8 cellular contexts compared by ENCODE assay signal in the genomic region with DNA sequence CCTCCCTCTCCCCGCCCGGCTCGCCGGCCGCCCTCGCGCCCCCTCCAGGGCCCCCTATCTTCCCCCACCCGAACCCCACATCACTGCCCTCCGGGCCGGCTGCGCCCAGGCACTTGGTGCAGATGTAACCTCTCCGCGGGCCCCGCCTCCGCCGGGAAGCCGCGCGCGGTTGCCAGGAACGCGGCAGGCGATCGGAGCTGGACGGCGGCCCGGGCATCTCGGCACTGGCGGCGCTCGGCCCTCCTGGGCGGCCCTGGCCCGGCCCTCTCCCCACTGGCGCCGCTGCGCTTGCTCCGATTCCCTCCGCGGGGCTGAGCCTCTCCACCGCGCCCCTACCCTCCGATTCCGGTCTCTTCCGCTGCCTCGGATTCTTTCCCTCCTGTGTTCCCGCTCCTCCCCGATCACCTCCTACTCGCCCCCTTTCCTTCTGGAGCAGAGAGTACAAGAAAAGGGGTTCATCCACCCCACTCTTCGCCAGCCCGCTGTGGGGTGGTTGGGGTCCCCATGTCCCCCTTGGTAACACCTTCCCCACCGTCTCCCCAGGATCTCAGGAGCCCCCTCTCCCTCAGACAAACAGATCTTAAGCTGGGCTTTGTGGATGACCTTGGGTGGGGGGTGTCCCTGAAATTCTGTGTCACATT.
DNase-seq lines count a peak whose midpoint lies in the region; ATAC-seq and TF ChIP-seq lines count a peak whose summit lies in the region.

No MANE protein-coding gene starts in this region.

- H3K79me2 ChIP-seq in HCT116 (ENCODE audit: insufficient read depth, low read length), result no peaks in the 10 kb centered on the region
- H3K79me2 ChIP-seq in fibroblast of lung (ENCODE audit: control insufficient read depth, insufficient read depth, low read length), result no peaks in the 10 kb centered on the region

- TF ChIP-seq POLR2A in HCT116 (IDR thresholded peaks at IDR 0.05; ENCODE audit: borderline replicate concordance, extremely low read depth, insufficient read depth, insufficient read length) (no peak), upper lobe of left lung (IDR thresholded peaks at IDR 0.05) (no peak)

- TF ChIP-seq CTCF in HCT116 (IDR thresholded peaks at IDR 0.05 in 2 of 3, conservative IDR thresholded peaks at IDR 0.05 in 1 of 3; ENCODE audit: borderline replicate concordance in 1 of 3, insufficient read depth in 1 of 3, low read depth in 2 of 3, low read length in 2 of 3) (no peak), fibroblast of lung (conservative IDR thresholded peaks at IDR 0.05 in 1 of 2, IDR thresholded peaks at IDR 0.05 in 1 of 2; ENCODE audit: low read depth in 1 of 2, low read length in 2 of 2) (no peak), upper lobe of left lung (IDR thresholded peaks at IDR 0.05) (no peak)

- H3K9me3 ChIP-seq in HCT116 (ENCODE audit: control insufficient read depth in 1 of 2, insufficient read depth in 1 of 2, low read depth in 1 of 2, low read length in 2 of 2) (no peaks in the 10 kb centered on the region), fibroblast of lung (ENCODE audit: control insufficient read depth, insufficient read depth, low read depth, low read length) (no peaks in the 10 kb centered on the region), muscle layer of colon (ENCODE audit: low read length) (no peaks in the 10 kb centered on the region), upper lobe of left lung (no peaks in the 10 kb centered on the region)

- H3K4me3 Mint-ChIP-seq in activated CD8-positive, alpha-beta T cell treated with anti-CD3 and anti-CD28 coated beads, Interleukin-2, amount 10 ng/mL, durations not matched to agents 7 days and 5 days, result peak overlapping the region; percentile 57

- no peak overlapping the region for H2AFZ ChIP-seq in HCT116 (ENCODE audit: low read depth, low read length, poor library complexity, severe bottlenecking)
- peak overlapping the region; percentile 48 for H2AFZ ChIP-seq in fibroblast of lung (ENCODE audit: low read length)

- POLR2A ChIA-PET in HCT116 (lab: Charles Lee), result interaction anchor here (0.8 to 2.2 kb wide), 3 partner anchors 36 to 59 kb away, joined by 3 to 6 read pairs (median 4); no protein-coding TSS in a partner anchor
- POLR2A ChIA-PET in activated CD8-positive, alpha-beta T cell treated with anti-CD3 and anti-CD28 coated beads, Interleukin-2, amount 10 ng/mL, durations not matched to agents 7 days and 5 days (lab: Charles Lee), result no interaction called here

- peak in 2 of 4 donors; percentile 43 to 46 for TF ChIP-seq EP300 in upper lobe of left lung (IDR thresholded peaks at IDR 0.05)

- RAD21 ChIA-PET in HCT116 (lab: Charles Lee; ENCODE audit: low non-redundant PET in 1 of 2, low total read pairs in 2 of 2, uncharacterized antibody in 2 of 2, unreplicated experiment in 2 of 2), result interaction anchor here (0.6 to 1.7 kb wide), 3 partner anchors 54 to 86 kb away, joined by 3 to 6 read pairs (median 3); no protein-coding TSS in a partner anchor

- H3K27ac ChIP-seq in HCT116 (ENCODE audit: low read depth, low read length) (peak overlapping the region; percentile 97), fibroblast of lung (ENCODE audit: insufficient read depth, low read length) (peak overlapping the region; percentile 70), muscle layer of colon (ENCODE audit: low read depth, low read length) (peak overlapping the region; percentile 90), upper lobe of left lung (peak overlapping the region; percentile 63 to 80 (median 78))

- H3K36me3 ChIP-seq in HCT116 (ENCODE audit: control insufficient read depth in 1 of 2, insufficient read depth in 2 of 2, low read length in 2 of 2), result no peaks in the 10 kb centered on the region
- H3K36me3 ChIP-seq in fibroblast of lung (ENCODE audit: control insufficient read depth, insufficient read depth, low read length), result no peaks in the 10 kb centered on the region
- H3K36me3 ChIP-seq in muscle layer of colon (ENCODE audit: insufficient read depth, low read length), result no peaks in the 10 kb centered on the region
- no peaks in the 10 kb centered on the region for H3K36me3 ChIP-seq in upper lobe of left lung

- peaks cover 41% of the 10 kb centered on the region for H3K27me3 Mint-ChIP-seq in activated CD8-positive, alpha-beta T cell treated with anti-CD3 and anti-CD28 coated beads, Interleukin-2, amount 10 ng/mL, durations not matched to agents 7 days and 5 days (ENCODE audit: low read depth)

- peaks cover 1% of the 10 kb centered on the region for H3K36me3 Mint-ChIP-seq in activated CD8-positive, alpha-beta T cell treated with anti-CD3 and anti-CD28 coated beads, Interleukin-2, amount 10 ng/mL, durations not matched to agents 7 days and 5 days (ENCODE audit: low read depth)

- H3K9ac ChIP-seq in HCT116 (ENCODE audit: low read length) (peak overlapping the region; percentile 82), fibroblast of lung (ENCODE audit: insufficient read depth, low read length) (peak overlapping the region; percentile 42), muscle layer of colon (ENCODE audit: low read length) (peak overlapping the region; percentile 74)

- TF ChIP-seq RAD21 in HCT116 (IDR thresholded peaks at IDR 0.05; ENCODE audit: low read depth), result no peak

- peak overlapping the region; percentile 84 for H3K4me2 ChIP-seq in HCT116 (ENCODE audit: low read length)
- H3K4me2 ChIP-seq in fibroblast of lung (ENCODE audit: extremely low read depth, insufficient read depth, low read length), result peak overlapping the region; percentile 79

- ATAC-seq in HCT116 (peak; percentile 45), upper lobe of left lung (ENCODE audit: low FRiP score in 2 of 2) (peak; percentile 60 to 93), GM21619 (IDR thresholded peaks at IDR 0.05; ENCODE audit: unreplicated experiment) (no peak)
- peak; percentile 67 for ATAC-seq in activated CD8-positive, alpha-beta T cell treated with anti-CD3 and anti-CD28 coated beads, Interleukin-2, amount 10 ng/mL, durations not matched to agents 7 days and 5 days

- WGBS in upper lobe of left lung, 2 donors, result 6 to 19% methylated on average over 7 to 33 of the region's 51 CpGs

- H3K27me3 ChIP-seq in HCT116 (ENCODE audit: insufficient read depth, low read length) (no peaks in the 10 kb centered on the region), fibroblast of lung (ENCODE audit: control insufficient read depth, insufficient read depth, low read length) (no peaks in the 10 kb centered on the region), muscle layer of colon (ENCODE audit: control insufficient read depth in 1 of 2, insufficient read depth in 2 of 2, low read length in 2 of 2) (no peaks in the 10 kb centered on the region), upper lobe of left lung (no peaks in the 10 kb centered on the region)

- H4K20me1 ChIP-seq in HCT116 (ENCODE audit: insufficient read depth), result no peaks in the 10 kb centered on the region
- H4K20me1 ChIP-seq in fibroblast of lung (ENCODE audit: control insufficient read depth, extremely low read depth, insufficient read depth, low read length), result no peaks in the 10 kb centered on the region

- TSS peak; percentile 76 for BruUV-seq in HCT116 (replicated peaks; lab: Mats Ljungman, UMichigan)

- no peaks in the 10 kb centered on the region for H3K9me3 Mint-ChIP-seq in activated CD8-positive, alpha-beta T cell treated with anti-CD3 and anti-CD28 coated beads, Interleukin-2, amount 10 ng/mL, durations not matched to agents 7 days and 5 days (ENCODE audit: insufficient read depth)

- no peaks in the 10 kb centered on the region for H3K9me2 ChIP-seq in HCT116 (ENCODE audit: insufficient read depth)

- CTCF ChIA-PET in HCT116 (lab: Charles Lee), result no interaction called here
- CTCF ChIA-PET in activated CD8-positive, alpha-beta T cell treated with anti-CD3 and anti-CD28 coated beads, Interleukin-2, amount 10 ng/mL, durations not matched to agents 7 days and 5 days (lab: Charles Lee), result no interaction called here

- DNase-seq in AG08396 (ENCODE audit: low spot score) (peak; percentile 90), HCT116 (ENCODE audit: low read depth, low spot score) (no peak), fibroblast of lung (ENCODE audit: low read depth in 2 of 2) (peak; percentile 77 to 83), upper lobe of left lung (peak; percentile 81 to 96), SHP77 (lab: John Stamatoyannopoulos, UW) (no peak)
- DNase-seq in activated CD8-positive, alpha-beta T cell treated with anti-CD3 and anti-CD28 coated beads, Interleukin-2, amount 10 ng/mL, durations not matched to agents 7 days and 5 days, result no peak

- H3K4me3 ChIP-seq in HCT116 (replicated peaks in 1 of 2; ENCODE audit: low read depth in 1 of 2, low read length in 2 of 2) (peak overlapping the region; percentile 42 to 62), fibroblast of lung (replicated peaks in 1 of 4; ENCODE audit: control extremely low read depth in 1 of 4, insufficient read depth in 1 of 4, low read depth in 3 of 4, low read length in 4 of 4) (peak overlapping the region; percentile 37 to 56 (median 44)), muscle layer of colon (ENCODE audit: low read depth in 1 of 2, low read length in 2 of 2) (peak overlapping the region; percentile 60 to 75), upper lobe of left lung (peak overlapping the region in 3 of 4 donors; percentile 34 to 53 (median 51))

- H3K4me1 Mint-ChIP-seq in activated CD8-positive, alpha-beta T cell treated with anti-CD3 and anti-CD28 coated beads, Interleukin-2, amount 10 ng/mL, durations not matched to agents 7 days and 5 days (ENCODE audit: low read depth), result peaks cover 9% of the 10 kb centered on the region

- intact Hi-C loops in HCT116 (cut with micrococcal nuclease), result no loop called here

- H3K27ac Mint-ChIP-seq in activated CD8-positive, alpha-beta T cell treated with anti-CD3 and anti-CD28 coated beads, Interleukin-2, amount 10 ng/mL, durations not matched to agents 7 days and 5 days, result no peak overlapping the region

- H3K4me1 ChIP-seq in HCT116 (ENCODE audit: control insufficient read depth in 1 of 2, insufficient read depth in 2 of 2, low read length in 2 of 2), result peaks cover 70 to 79% of the 10 kb centered on the region in 2 experiments
- peaks cover 13% of the 10 kb centered on the region for H3K4me1 ChIP-seq in fibroblast of lung (ENCODE audit: control insufficient read depth, extremely low read depth, insufficient read depth, low read length)
- peaks cover 12% of the 10 kb centered on the region for H3K4me1 ChIP-seq in muscle layer of colon (ENCODE audit: insufficient read depth, low read length)
- peaks cover 14 to 24% (median 16%) of the 10 kb centered on the region in 4 donors for H3K4me1 ChIP-seq in upper lobe of left lung

TF ChIP-seq in HCT116, 20 proteins besides CTCF, POLR2A, EP300 and RAD21 (continues in another document):
- TF ChIP-seq POLR2AphosphoS5 (IDR thresholded peaks at IDR 0.05; ENCODE audit: low read depth, low read length), result peak; percentile 28; the same call in 1 of the 2 replicates
- TF ChIP-seq EZH2 (IDR thresholded peaks at IDR 0.05), result no peak
- TF ChIP-seq EGR1 (IDR thresholded peaks at IDR 0.05; ENCODE audit: low read depth), result no peak
- TF ChIP-seq ZNF274 (IDR thresholded peaks at IDR 0.05; ENCODE audit: low read depth, low read length), result no peak
- no peak for TF ChIP-seq SRF (IDR thresholded peaks at IDR 0.05; ENCODE audit: low read depth)
- peak; percentile 29; the same call in 1 of the 2 replicates for TF ChIP-seq ZFX (IDR thresholded peaks at IDR 0.05)

Comparison
In these comparisons a context has a peak if more than half of its experiments do, and no peak if none do; other contexts are left out.
1. DNase-seq: peak in AG08396 (single experiment), fibroblast of lung (2 of 2) and upper lobe of left lung (2 of 2); none in HCT116 (single experiment), activated CD8-positive, alpha-beta T cell treated with anti-CD3 and anti-CD28 coated beads, Interleukin-2, amount 10 ng/mL, durations not matched to agents 7 days and 5 days (single experiment) and SHP77 (0 of 2).
2. Peak in every context shown above with its lines, with median percentiles within 50 percentile points of each other: H3K27ac ChIP-seq, H3K4me3 ChIP-seq and H3K9ac ChIP-seq.